ENCODE assay signal across 11 cellular contexts in genomic region chr13:110405597-110406450, GRCh38.
DNase-seq lines count a peak whose midpoint lies in the region; ATAC-seq lines count a peak whose summit lies in the region.
"Had no signal": no experiment of that assay in that cellular context is flagged by ENCODE, and none has a peak within 500 bp of the region (broad histone marks: within the 10 kb centered on the region; RNA-seq: fewer than 3 reads in every experiment).

No MANE protein-coding gene starts in this region.

- H3K36me3 Mint-ChIP-seq in naive thymus-derived CD4-positive, alpha-beta T cell, result peaks cover 0 to 5% (median 0%) of the 10 kb centered on the region in 5 donors

- H3K4me3 Mint-ChIP-seq in stimulated activated naive CD8-positive, alpha-beta T cell treated with anti-CD3 and anti-CD28 coated beads, Interleukin-15, amount 100 ng/mL, for 72 hours, result no peak overlapping the region
- H3K4me3 Mint-ChIP-seq in naive thymus-derived CD4-positive, alpha-beta T cell, result no peak overlapping the region

- peaks cover 13% of the 10 kb centered on the region for H3K4me1 Mint-ChIP-seq in stimulated activated naive CD8-positive, alpha-beta T cell treated with anti-CD3 and anti-CD28 coated beads, Interleukin-15, amount 100 ng/mL, for 72 hours
- peaks cover 0 to 11% (median 0%) of the 10 kb centered on the region in 7 donors for H3K4me1 Mint-ChIP-seq in naive thymus-derived CD4-positive, alpha-beta T cell

- CTCF ChIA-PET in naive thymus-derived CD4-positive, alpha-beta T cell (lab: Charles Lee), result no interaction called here

- H3K4me3 ChIP-seq in naive thymus-derived CD4-positive, alpha-beta T cell (ENCODE audit: low read length), result no peak overlapping the region
- H3K4me3 ChIP-seq: breast epithelium, SK-N-MC, upper lobe of right lung had no signal

- peak; percentile 71 for DNase-seq in HCEC 1CT
- peak; percentile 40 for DNase-seq in amniotic stem cell (lab: John Stamatoyannopoulos, UW)
- peak; percentile 56 for DNase-seq in hepatic stellate cell (ENCODE audit: low spot score)
- peak in 1 of 2 donors; percentile 20 for DNase-seq in stimulated activated naive CD8-positive, alpha-beta T cell treated with anti-CD3 and anti-CD28 coated beads, Interleukin-15, amount 100 ng/mL, for 72 hours
- DNase-seq in COLO668 (lab: John Stamatoyannopoulos, UW; ENCODE audit: unreplicated experiment), result no peak
- no peak for DNase-seq in naive thymus-derived CD4-positive, alpha-beta T cell
- no peak for DNase-seq in T-helper 1 cell
- DNase-seq: H7, upper lobe of right lung had no signal

- peak; percentile 76 for ATAC-seq in stimulated activated naive CD8-positive, alpha-beta T cell treated with anti-CD3 and anti-CD28 coated beads, Interleukin-15, amount 100 ng/mL, for 72 hours
- ATAC-seq in naive thymus-derived CD4-positive, alpha-beta T cell, result no peak
- ATAC-seq: upper lobe of right lung had no signal

- H3K27me3 ChIP-seq in naive thymus-derived CD4-positive, alpha-beta T cell (ENCODE audit: control insufficient read depth in 2 of 2, insufficient read depth in 2 of 2, low read length in 2 of 2), result no peaks in the 10 kb centered on the region
- H3K27me3 ChIP-seq: breast epithelium, upper lobe of right lung had no signal

- no peaks in the 10 kb centered on the region for H3K9me3 Mint-ChIP-seq in stimulated activated naive CD8-positive, alpha-beta T cell treated with anti-CD3 and anti-CD28 coated beads, Interleukin-15, amount 100 ng/mL, for 72 hours
- peaks cover 0 to 5% (median 0%) of the 10 kb centered on the region in 11 donors for H3K9me3 Mint-ChIP-seq in naive thymus-derived CD4-positive, alpha-beta T cell

- POLR2A ChIA-PET in naive thymus-derived CD4-positive, alpha-beta T cell (lab: Charles Lee), result interaction anchor here (1.4 kb wide), 1 partner anchor 18 kb away, joined by 3 read pairs; no protein-coding TSS in a partner anchor

- peaks cover 99% of the 10 kb centered on the region for H3K27me3 Mint-ChIP-seq in stimulated activated naive CD8-positive, alpha-beta T cell treated with anti-CD3 and anti-CD28 coated beads, Interleukin-15, amount 100 ng/mL, for 72 hours
- peaks cover 48 to 78% (median 69%) of the 10 kb centered on the region in 5 donors for H3K27me3 Mint-ChIP-seq in naive thymus-derived CD4-positive, alpha-beta T cell

- no peaks in the 10 kb centered on the region for H3K36me3 ChIP-seq in naive thymus-derived CD4-positive, alpha-beta T cell (ENCODE audit: control insufficient read depth in 2 of 3, insufficient read depth in 3 of 3, low read length in 3 of 3)
- H3K36me3 ChIP-seq: breast epithelium, upper lobe of right lung had no signal

- intact Hi-C loops in naive thymus-derived CD4-positive, alpha-beta T cell (cut with micrococcal nuclease), result no loop called here

- no peak overlapping the region for H3K27ac ChIP-seq in naive thymus-derived CD4-positive, alpha-beta T cell (ENCODE audit: low read depth, low read length)
- H3K27ac ChIP-seq: SK-N-MC had no signal

- no peaks in the 10 kb centered on the region for H3K9me3 ChIP-seq in naive thymus-derived CD4-positive, alpha-beta T cell (ENCODE audit: control insufficient read depth in 2 of 3, low read length in 3 of 3)
- H3K9me3 ChIP-seq: breast epithelium, upper lobe of right lung had no signal

- H3K4me1 ChIP-seq in naive thymus-derived CD4-positive, alpha-beta T cell (ENCODE audit: control insufficient read depth in 2 of 2, insufficient read depth in 2 of 2, low read length in 2 of 2), result no peaks in the 10 kb centered on the region
- H3K4me1 ChIP-seq: breast epithelium had no signal

- H3K27ac Mint-ChIP-seq in stimulated activated naive CD8-positive, alpha-beta T cell treated with anti-CD3 and anti-CD28 coated beads, Interleukin-15, amount 100 ng/mL, for 72 hours, result peak overlapping the region in 1 of 2 donors; percentile 14
- H3K27ac Mint-ChIP-seq in naive thymus-derived CD4-positive, alpha-beta T cell, result no peak overlapping the region

Comparison
In these comparisons a context has a peak if more than half of its experiments do, and no peak if none do; other contexts are left out.
1. DNase-seq: peak in HCEC 1CT (single experiment), amniotic stem cell (single experiment) and hepatic stellate cell (single experiment); none in COLO668 (single experiment), naive thymus-derived CD4-positive, alpha-beta T cell (0 of 9) and T-helper 1 cell (0 of 5).